Comparison of ENCODE assay signal across 10 cellular contexts in the genomic region with DNA sequence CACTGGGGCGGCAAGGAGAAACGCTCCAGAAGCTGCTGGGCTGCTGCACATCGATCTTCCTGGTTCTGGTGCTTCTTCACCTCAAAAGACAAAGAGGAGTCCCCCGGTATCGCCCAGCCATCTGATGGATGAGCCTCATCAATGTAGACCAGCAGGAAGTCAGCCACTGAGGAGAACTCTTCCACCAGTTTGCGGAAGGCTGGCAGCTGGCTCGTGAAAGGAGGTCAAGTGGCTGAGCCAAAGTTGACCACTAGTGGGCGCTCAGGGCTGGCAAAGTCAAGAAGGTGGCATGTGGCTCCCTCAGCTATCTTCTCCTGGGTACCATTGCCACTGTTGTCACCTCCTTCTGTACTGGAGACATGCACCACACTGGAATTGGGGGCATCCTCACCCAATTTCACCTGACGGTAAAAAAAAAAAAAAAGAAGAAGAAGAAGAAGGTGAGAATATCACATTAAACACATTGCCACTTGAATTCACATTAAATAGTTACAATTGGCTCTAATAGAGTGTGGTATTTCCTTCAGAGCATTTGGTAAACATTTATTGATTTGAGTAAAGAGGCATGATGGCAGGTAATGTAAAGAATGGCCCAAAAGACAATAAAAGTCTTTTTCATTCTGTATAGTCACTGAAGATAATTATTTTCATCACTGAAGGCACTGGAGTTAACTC. TPM values are rescaled to one million over a fixed set of nuclear protein-coding genes. Genes with fewer than 3 reads are reported as not detected.
DNase-seq lines count a peak whose midpoint lies in the region; ATAC-seq and TF ChIP-seq lines count a peak whose summit lies in the region.
"Had no signal": no experiment of that assay in that cellular context is flagged by ENCODE, and none has a peak within 500 bp of the region (broad histone marks: within the 10 kb centered on the region; RNA-seq: fewer than 3 reads in every experiment).

No MANE protein-coding gene starts in this region.

- CTCF ChIA-PET in RWPE1 (lab: Yijun Ruan, JAX) = interaction anchor here (0.7 to 1.5 kb wide), 3 partner anchors 10 to 1403 kb away, joined by 3 to 4 read pairs (median 3); no protein-coding TSS in a partner anchor

- peaks cover 0 to 10% (median 0%) of the 10 kb centered on the region in 9 donors for H3K9me3 Mint-ChIP-seq in naive thymus-derived CD8-positive, alpha-beta T cell

- DNase-seq in cardiac muscle cell (ENCODE audit: low read depth in 1 of 2, low spot score in 1 of 2) (peak in 1 of 2 donors; percentile 8), Right ventricle myocardium superior (no peak), LHCN-M2 (ENCODE audit: low read depth) (peak; percentile 18), ecto neural progenitor cell (ENCODE audit: low spot score) (peak; percentile 52), upper lobe of right lung (no peak), RWPE1 (ENCODE audit: low spot score) (no peak), mesenteric fat pad (ENCODE audit: low spot score) (no peak)
- no peak for DNase-seq in naive thymus-derived CD8-positive, alpha-beta T cell
- DNase-seq: NCI-H1092 had no signal

- H3K4me3 Mint-ChIP-seq in naive thymus-derived CD8-positive, alpha-beta T cell = no peak overlapping the region
- H3K4me3 Mint-ChIP-seq: activated naive CD8-positive, alpha-beta T cell had no signal

- ATAC-seq in Right ventricle myocardium superior (ENCODE audit: poor library complexity) (no peak), upper lobe of right lung (no peak)
- ATAC-seq in naive thymus-derived CD8-positive, alpha-beta T cell = no peak

- H3K27ac ChIP-seq in cardiac muscle cell (no peak overlapping the region), upper lobe of right lung (no peak overlapping the region), RWPE1 (no peak overlapping the region)

- H3K27ac Mint-ChIP-seq in naive thymus-derived CD8-positive, alpha-beta T cell = no peak overlapping the region
- H3K27ac Mint-ChIP-seq: activated naive CD8-positive, alpha-beta T cell had no signal

- intact Hi-C loops in Right ventricle myocardium superior (cut with DNase I) = no loop called here
- intact Hi-C loops in upper lobe of right lung (cut with DNase I) = no loop called here

- H3K27me3 ChIP-seq in cardiac muscle cell (no peaks in the 10 kb centered on the region), upper lobe of right lung (no peaks in the 10 kb centered on the region)

- TF ChIP-seq CTCF in cardiac muscle cell (IDR thresholded peaks at IDR 0.05; ENCODE audit: low read depth, low read length) = peak; percentile 34
- peak; percentile 15 for TF ChIP-seq CTCF in upper lobe of right lung (IDR thresholded peaks at IDR 0.05)
- no peak for TF ChIP-seq CTCF in RWPE1 (conservative IDR thresholded peaks at IDR 0.05; ENCODE audit: low read depth)

- POLR2A ChIA-PET in RWPE1 (lab: Yijun Ruan, JAX; ENCODE audit: low non-redundant PET) = no interaction called here
- POLR2A ChIA-PET in naive thymus-derived CD8-positive, alpha-beta T cell (lab: Charles Lee) = no interaction called here

- H3K9me3 ChIP-seq in cardiac muscle cell (ENCODE audit: low read depth) (no peaks in the 10 kb centered on the region), upper lobe of right lung (no peaks in the 10 kb centered on the region)

- no peaks in the 10 kb centered on the region for H3K27me3 Mint-ChIP-seq in naive thymus-derived CD8-positive, alpha-beta T cell
- H3K27me3 Mint-ChIP-seq: activated naive CD8-positive, alpha-beta T cell had no signal

- H3K36me3 ChIP-seq in cardiac muscle cell (no peaks in the 10 kb centered on the region), upper lobe of right lung (no peaks in the 10 kb centered on the region)

- H3K4me3 ChIP-seq in cardiac muscle cell (no peak overlapping the region), upper lobe of right lung (no peak overlapping the region)

- H3K4me1 Mint-ChIP-seq in naive thymus-derived CD8-positive, alpha-beta T cell = no peaks in the 10 kb centered on the region

- no peaks in the 10 kb centered on the region for H3K36me3 Mint-ChIP-seq in naive thymus-derived CD8-positive, alpha-beta T cell
- H3K36me3 Mint-ChIP-seq: activated naive CD8-positive, alpha-beta T cell had no signal

- H3K4me1 ChIP-seq in cardiac muscle cell (ENCODE audit: low read depth) (no peaks in the 10 kb centered on the region), upper lobe of right lung (no peaks in the 10 kb centered on the region)

RNA-seq across cellular contexts. Expression of gene DIO2, which starts 8.3 kb away (rescaled TPM):
- total RNA-seq in cardiac muscle cell = 0.11 and 0.66 TPM in 2 replicates
- 0.11 and 0.46 TPM in 2 replicates for polyA plus RNA-seq in cardiac muscle cell
- 2.8 TPM for total RNA-seq in Right ventricle myocardium superior
- 0.38 and 1.3 TPM in 2 replicates for total RNA-seq in LHCN-M2 (2014; rRNA removed)
- polyA plus RNA-seq in LHCN-M2 (2012) = 0.47 TPM
- 1.0 TPM for total RNA-seq in upper lobe of right lung
- total RNA-seq in naive thymus-derived CD8-positive, alpha-beta T cell = not detected
- polyA plus RNA-seq in naive thymus-derived CD8-positive, alpha-beta T cell = not detected
- total RNA-seq in mesenteric fat pad = 3.3 TPM

Comparison
In these comparisons a context has a peak if more than half of its experiments do, and no peak if none do; other contexts are left out.
1. DNase-seq: peak in LHCN-M2 (single experiment) and ecto neural progenitor cell (single experiment); none in Right ventricle myocardium superior (single experiment), upper lobe of right lung (single experiment), RWPE1 (single experiment), naive thymus-derived CD8-positive, alpha-beta T cell (0 of 10) and mesenteric fat pad (single experiment).